1 cellular context compared by ENCODE assay signal in the genomic region with DNA sequence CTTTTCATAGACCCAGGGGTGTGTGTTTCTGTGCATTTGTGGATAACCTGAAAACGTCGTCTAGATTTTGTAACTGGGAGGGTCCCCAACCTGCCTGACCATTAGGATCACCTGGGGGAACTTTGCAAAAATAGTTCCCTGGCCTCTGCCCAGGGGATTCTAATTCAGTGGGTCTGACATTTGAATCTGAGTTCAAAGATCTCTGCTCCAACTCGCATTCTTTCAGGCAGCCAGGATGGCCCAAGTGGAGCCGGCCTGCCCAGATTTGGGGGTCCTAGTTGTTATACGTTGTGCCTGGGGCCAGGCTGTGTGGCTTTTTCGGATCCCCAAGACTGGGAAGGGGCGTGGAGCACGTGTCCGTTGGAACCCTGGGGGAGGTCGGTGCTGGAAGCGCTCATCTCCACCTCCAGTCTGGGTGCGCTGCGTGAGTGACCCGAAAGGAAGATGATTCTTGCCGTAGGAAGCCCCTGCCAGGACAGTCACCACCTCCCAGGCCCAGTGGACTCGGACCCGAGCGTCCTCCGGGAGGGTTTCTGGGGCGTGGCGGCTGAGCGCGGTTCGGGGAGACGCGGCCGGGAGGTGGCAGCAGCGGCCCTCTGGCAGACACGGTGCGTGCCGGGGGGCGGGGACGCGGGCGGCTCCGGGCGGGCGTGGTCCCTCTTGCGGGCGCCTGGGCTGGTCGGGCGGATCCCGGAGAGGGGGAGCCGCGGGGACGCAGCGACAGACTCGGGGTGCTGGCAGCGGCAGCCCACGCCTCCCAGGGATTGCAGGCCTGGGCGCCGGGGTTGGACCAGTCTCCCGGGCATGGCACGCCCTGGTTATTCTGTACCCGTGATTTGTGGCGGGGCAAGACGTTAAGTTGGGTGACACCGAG.
TF ChIP-seq lines count a peak whose summit lies in the region.

No MANE protein-coding gene starts in this region.

TF ChIP-seq in HepG2, 621 proteins besides CTCF, POLR2A, EP300 and RAD21 (continued from another document and continues in another):
- TF ChIP-seq, protein P1, sequence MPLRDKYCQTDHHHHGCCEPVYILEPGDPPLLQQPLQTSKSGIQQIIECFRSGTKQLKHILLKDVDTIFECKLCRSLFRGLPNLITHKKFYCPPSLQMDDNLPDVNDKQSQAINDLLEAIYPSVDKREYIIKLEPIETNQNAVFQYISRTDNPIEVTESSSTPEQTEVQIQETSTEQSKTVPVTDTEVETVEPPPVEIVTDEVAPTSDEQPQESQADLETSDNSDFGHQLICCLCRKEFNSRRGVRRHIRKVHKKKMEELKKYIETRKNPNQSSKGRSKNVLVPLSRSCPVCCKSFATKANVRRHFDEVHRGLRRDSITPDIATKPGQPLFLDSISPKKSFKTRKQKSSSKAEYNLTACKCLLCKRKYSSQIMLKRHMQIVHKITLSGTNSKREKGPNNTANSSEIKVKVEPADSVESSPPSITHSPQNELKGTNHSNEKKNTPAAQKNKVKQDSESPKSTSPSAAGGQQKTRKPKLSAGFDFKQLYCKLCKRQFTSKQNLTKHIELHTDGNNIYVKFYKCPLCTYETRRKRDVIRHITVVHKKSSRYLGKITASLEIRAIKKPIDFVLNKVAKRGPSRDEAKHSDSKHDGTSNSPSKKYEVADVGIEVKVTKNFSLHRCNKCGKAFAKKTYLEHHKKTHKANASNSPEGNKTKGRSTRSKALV (CRISPR knock-in tag; IDR thresholded peaks at IDR 0.05) = 0 out of 2 replicates have a peak, but pooled peaks have one; percentile 48
- no peak for TF ChIP-seq ZNF761 (CRISPR knock-in tag; conservative IDR thresholded peaks at IDR 0.05)
- no peak for TF ChIP-seq NCOA1 (CRISPR knock-in tag; IDR thresholded peaks at IDR 0.05)
- TF ChIP-seq ZNF225 (CRISPR knock-in tag; IDR thresholded peaks at IDR 0.05) = peak; percentile 77; the same call in 1 of the 2 replicates
- TF ChIP-seq YEATS4 (CRISPR knock-in tag; IDR thresholded peaks at IDR 0.05; ENCODE audit: borderline replicate concordance) = peak; percentile 65
- TF ChIP-seq ZNF143 (CRISPR knock-in tag; IDR thresholded peaks at IDR 0.05) = 0 out of 2 replicates have a peak, but pooled peaks have one; percentile 21
- TF ChIP-seq TGIF2 (CRISPR knock-in tag; IDR thresholded peaks at IDR 0.05) = no peak
- TF ChIP-seq, protein P2, sequence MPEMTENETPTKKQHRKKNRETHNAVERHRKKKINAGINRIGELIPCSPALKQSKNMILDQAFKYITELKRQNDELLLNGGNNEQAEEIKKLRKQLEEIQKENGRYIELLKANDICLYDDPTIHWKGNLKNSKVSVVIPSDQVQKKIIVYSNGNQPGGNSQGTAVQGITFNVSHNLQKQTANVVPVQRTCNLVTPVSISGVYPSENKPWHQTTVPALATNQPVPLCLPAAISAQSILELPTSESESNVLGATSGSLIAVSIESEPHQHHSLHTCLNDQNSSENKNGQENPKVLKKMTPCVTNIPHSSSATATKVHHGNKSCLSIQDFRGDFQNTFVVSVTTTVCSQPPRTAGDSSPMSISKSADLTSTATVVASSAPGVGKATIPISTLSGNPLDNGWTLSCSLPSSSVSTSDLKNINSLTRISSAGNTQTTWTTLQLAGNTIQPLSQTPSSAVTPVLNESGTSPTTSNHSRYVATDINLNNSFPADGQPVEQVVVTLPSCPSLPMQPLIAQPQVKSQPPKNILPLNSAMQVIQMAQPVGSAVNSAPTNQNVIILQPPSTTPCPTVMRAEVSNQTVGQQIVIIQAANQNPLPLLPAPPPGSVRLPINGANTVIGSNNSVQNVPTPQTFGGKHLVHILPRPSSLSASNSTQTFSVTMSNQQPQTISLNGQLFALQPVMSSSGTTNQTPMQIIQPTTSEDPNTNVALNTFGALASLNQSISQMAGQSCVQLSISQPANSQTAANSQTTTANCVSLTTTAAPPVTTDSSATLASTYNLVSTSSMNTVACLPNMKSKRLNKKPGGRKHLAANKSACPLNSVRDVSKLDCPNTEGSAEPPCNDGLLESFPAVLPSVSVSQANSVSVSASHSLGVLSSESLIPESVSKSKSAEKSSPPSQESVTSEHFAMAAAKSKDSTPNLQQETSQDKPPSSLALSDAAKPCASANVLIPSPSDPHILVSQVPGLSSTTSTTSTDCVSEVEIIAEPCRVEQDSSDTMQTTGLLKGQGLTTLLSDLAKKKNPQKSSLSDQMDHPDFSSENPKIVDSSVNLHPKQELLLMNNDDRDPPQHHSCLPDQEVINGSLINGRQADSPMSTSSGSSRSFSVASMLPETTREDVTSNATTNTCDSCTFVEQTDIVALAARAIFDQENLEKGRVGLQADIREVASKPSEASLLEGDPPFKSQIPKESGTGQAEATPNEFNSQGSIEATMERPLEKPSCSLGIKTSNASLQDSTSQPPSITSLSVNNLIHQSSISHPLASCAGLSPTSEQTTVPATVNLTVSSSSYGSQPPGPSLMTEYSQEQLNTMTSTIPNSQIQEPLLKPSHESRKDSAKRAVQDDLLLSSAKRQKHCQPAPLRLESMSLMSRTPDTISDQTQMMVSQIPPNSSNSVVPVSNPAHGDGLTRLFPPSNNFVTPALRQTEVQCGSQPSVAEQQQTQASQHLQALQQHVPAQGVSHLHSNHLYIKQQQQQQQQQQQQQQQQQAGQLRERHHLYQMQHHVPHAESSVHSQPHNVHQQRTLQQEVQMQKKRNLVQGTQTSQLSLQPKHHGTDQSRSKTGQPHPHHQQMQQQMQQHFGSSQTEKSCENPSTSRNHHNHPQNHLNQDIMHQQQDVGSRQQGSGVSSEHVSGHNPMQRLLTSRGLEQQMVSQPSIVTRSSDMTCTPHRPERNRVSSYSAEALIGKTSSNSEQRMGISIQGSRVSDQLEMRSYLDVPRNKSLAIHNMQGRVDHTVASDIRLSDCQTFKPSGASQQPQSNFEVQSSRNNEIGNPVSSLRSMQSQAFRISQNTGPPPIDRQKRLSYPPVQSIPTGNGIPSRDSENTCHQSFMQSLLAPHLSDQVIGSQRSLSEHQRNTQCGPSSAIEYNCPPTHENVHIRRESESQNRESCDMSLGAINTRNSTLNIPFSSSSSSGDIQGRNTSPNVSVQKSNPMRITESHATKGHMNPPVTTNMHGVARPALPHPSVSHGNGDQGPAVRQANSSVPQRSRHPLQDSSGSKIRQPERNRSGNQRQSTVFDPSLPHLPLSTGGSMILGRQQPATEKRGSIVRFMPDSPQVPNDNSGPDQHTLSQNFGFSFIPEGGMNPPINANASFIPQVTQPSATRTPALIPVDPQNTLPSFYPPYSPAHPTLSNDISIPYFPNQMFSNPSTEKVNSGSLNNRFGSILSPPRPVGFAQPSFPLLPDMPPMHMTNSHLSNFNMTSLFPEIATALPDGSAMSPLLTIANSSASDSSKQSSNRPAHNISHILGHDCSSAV (CRISPR knock-in tag; IDR thresholded peaks at IDR 0.05; ENCODE audit: borderline replicate concordance) = no peak
- TF ChIP-seq, protein P3, sequence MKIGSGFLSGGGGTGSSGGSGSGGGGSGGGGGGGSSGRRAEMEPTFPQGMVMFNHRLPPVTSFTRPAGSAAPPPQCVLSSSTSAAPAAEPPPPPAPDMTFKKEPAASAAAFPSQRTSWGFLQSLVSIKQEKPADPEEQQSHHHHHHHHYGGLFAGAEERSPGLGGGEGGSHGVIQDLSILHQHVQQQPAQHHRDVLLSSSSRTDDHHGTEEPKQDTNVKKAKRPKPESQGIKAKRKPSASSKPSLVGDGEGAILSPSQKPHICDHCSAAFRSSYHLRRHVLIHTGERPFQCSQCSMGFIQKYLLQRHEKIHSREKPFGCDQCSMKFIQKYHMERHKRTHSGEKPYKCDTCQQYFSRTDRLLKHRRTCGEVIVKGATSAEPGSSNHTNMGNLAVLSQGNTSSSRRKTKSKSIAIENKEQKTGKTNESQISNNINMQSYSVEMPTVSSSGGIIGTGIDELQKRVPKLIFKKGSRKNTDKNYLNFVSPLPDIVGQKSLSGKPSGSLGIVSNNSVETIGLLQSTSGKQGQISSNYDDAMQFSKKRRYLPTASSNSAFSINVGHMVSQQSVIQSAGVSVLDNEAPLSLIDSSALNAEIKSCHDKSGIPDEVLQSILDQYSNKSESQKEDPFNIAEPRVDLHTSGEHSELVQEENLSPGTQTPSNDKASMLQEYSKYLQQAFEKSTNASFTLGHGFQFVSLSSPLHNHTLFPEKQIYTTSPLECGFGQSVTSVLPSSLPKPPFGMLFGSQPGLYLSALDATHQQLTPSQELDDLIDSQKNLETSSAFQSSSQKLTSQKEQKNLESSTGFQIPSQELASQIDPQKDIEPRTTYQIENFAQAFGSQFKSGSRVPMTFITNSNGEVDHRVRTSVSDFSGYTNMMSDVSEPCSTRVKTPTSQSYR (CRISPR knock-in tag; IDR thresholded peaks at IDR 0.05; ENCODE audit: borderline replicate concordance) = no peak
- TF ChIP-seq MBD4 (IDR thresholded peaks at IDR 0.05; ENCODE audit: borderline replicate concordance, low read length) = no peak
- no peak for TF ChIP-seq ZNF841 (CRISPR knock-in tag; IDR thresholded peaks at IDR 0.05; ENCODE audit: borderline replicate concordance)
- 0 out of 2 replicates have a peak, but pooled peaks have one; percentile 19 for TF ChIP-seq ZFX (CRISPR knock-in tag; IDR thresholded peaks at IDR 0.05; ENCODE audit: low read depth)
- no peak for TF ChIP-seq JUNB (CRISPR knock-in tag; IDR thresholded peaks at IDR 0.05; ENCODE audit: borderline replicate concordance)
- TF ChIP-seq, protein P4, sequence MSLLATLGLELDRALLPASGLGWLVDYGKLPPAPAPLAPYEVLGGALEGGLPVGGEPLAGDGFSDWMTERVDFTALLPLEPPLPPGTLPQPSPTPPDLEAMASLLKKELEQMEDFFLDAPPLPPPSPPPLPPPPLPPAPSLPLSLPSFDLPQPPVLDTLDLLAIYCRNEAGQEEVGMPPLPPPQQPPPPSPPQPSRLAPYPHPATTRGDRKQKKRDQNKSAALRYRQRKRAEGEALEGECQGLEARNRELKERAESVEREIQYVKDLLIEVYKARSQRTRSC (CRISPR knock-in tag; IDR thresholded peaks at IDR 0.05; ENCODE audit: low read depth) = no peak
- TF ChIP-seq CHCHD3 (CRISPR knock-in tag; IDR thresholded peaks at IDR 0.05) = no peak
- no peak for TF ChIP-seq PCBP1 (IDR thresholded peaks at IDR 0.05; ENCODE audit: borderline replicate concordance, low read depth, low read length)
- TF ChIP-seq, protein P5, sequence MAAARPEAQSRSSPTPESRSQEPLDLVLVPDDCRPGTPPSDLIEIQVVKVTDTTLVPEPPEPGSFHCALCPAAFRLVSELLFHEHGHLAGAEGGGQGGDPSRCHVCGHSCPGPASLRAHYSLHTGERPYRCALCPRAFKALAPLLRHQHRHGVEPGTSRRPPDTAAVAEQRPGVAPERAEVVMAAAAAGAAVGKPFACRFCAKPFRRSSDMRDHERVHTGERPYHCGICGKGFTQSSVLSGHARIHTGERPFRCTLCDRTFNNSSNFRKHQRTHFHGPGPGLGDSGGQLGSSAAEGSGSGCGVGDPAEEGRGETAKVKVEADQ (CRISPR knock-in tag; IDR thresholded peaks at IDR 0.05; ENCODE audit: borderline replicate concordance) = no peak
- no peak for TF ChIP-seq ZNF577 (CRISPR knock-in tag; IDR thresholded peaks at IDR 0.05; ENCODE audit: borderline replicate concordance, low read depth)
- no peak for TF ChIP-seq EZH2 (conservative IDR thresholded peaks at IDR 0.05; ENCODE audit: low read depth, low read length)
- TF ChIP-seq SMAD3 (CRISPR knock-in tag; IDR thresholded peaks at IDR 0.05) = no peak
- no peak for TF ChIP-seq ARID2 (CRISPR knock-in tag; IDR thresholded peaks at IDR 0.05; ENCODE audit: borderline replicate concordance)
- TF ChIP-seq PHF21A (CRISPR knock-in tag; IDR thresholded peaks at IDR 0.05) = no peak
- peak; percentile 59; the same call in 1 of the 2 replicates for TF ChIP-seq ZNF768 (CRISPR knock-in tag; IDR thresholded peaks at IDR 0.05)
- TF ChIP-seq MTA1 (CRISPR knock-in tag; IDR thresholded peaks at IDR 0.05; ENCODE audit: borderline replicate concordance) = no peak
- TF ChIP-seq, protein P6, sequence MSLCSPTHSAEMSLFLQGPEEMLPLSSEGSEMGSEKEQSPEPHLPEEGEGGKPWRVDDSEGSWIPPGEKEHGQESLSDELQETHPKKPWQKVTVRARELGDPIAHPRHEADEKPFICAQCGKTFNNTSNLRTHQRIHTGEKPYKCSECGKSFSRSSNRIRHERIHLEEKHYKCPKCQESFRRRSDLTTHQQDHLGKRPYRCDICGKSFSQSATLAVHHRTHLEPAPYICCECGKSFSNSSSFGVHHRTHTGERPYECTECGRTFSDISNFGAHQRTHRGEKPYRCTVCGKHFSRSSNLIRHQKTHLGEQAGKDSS (CRISPR knock-in tag; IDR thresholded peaks at IDR 0.05; ENCODE audit: borderline replicate concordance, low read depth) = no peak
- no peak for TF ChIP-seq KDM3A (CRISPR knock-in tag; IDR thresholded peaks at IDR 0.05; ENCODE audit: low read depth)
- no peak for TF ChIP-seq CEBPG (CRISPR knock-in tag; IDR thresholded peaks at IDR 0.05)
- TF ChIP-seq, protein P7, sequence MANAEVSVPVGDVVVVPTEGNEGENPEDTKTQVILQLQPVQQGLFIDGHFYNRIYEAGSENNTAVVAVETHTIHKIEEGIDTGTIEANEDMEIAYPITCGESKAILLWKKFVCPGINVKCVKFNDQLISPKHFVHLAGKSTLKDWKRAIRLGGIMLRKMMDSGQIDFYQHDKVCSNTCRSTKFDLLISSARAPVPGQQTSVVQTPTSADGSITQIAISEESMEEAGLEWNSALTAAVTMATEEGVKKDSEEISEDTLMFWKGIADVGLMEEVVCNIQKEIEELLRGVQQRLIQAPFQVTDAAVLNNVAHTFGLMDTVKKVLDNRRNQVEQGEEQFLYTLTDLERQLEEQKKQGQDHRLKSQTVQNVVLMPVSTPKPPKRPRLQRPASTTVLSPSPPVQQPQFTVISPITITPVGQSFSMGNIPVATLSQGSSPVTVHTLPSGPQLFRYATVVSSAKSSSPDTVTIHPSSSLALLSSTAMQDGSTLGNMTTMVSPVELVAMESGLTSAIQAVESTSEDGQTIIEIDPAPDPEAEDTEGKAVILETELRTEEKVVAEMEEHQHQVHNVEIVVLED (CRISPR knock-in tag; IDR thresholded peaks at IDR 0.05; ENCODE audit: borderline replicate concordance) = peak; percentile 7; the same call in 1 of the 2 replicates
- TF ChIP-seq, protein P8, sequence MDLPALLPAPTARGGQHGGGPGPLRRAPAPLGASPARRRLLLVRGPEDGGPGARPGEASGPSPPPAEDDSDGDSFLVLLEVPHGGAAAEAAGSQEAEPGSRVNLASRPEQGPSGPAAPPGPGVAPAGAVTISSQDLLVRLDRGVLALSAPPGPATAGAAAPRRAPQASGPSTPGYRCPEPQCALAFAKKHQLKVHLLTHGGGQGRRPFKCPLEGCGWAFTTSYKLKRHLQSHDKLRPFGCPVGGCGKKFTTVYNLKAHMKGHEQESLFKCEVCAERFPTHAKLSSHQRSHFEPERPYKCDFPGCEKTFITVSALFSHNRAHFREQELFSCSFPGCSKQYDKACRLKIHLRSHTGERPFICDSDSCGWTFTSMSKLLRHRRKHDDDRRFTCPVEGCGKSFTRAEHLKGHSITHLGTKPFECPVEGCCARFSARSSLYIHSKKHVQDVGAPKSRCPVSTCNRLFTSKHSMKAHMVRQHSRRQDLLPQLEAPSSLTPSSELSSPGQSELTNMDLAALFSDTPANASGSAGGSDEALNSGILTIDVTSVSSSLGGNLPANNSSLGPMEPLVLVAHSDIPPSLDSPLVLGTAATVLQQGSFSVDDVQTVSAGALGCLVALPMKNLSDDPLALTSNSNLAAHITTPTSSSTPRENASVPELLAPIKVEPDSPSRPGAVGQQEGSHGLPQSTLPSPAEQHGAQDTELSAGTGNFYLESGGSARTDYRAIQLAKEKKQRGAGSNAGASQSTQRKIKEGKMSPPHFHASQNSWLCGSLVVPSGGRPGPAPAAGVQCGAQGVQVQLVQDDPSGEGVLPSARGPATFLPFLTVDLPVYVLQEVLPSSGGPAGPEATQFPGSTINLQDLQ (CRISPR knock-in tag; IDR thresholded peaks at IDR 0.05) = no peak
- TF ChIP-seq PRMT3 (CRISPR knock-in tag; IDR thresholded peaks at IDR 0.05; ENCODE audit: borderline replicate concordance, low read depth) = no peak
- TF ChIP-seq ZNF451 (CRISPR knock-in tag; IDR thresholded peaks at IDR 0.05) = no peak
- 0 out of 2 replicates have a peak, but pooled peaks have one; percentile 34 for TF ChIP-seq FOXC1 (CRISPR knock-in tag; IDR thresholded peaks at IDR 0.05; ENCODE audit: borderline replicate concordance)
- TF ChIP-seq AHR (CRISPR knock-in tag; IDR thresholded peaks at IDR 0.05) = 0 out of 2 replicates have a peak, but pooled peaks have one; percentile 59
